Comparison of ENCODE assay signal across 8 cellular contexts in the genomic region with DNA sequence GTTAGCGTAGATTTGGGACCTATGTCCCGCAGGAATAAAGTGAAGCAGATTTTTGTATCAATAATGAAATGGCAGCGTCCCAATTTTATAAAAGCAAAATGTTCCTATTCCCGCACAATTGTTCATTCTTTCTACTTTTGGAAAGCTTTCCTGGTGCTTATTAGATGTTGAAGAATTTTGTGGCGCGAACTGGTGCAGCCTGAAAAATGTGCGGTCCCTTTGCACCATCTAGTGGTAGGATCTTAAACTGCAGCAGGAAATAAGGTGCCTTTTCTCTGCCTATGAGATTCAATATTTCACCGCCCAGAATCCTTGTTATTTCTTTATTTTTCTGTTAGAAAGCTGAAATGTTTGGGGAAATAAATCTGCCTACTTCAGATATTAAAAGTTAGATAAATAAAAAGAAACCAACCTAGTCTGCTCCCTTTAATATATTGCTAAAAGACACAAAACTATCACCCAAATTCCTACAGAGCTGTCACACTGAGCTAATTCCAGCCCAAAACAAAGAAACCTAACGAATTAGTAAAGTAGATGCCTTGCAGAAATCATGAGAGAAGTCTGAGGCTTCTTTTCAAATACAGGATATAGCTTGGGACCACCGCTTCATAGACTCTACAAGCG.
A peak's percentile ranks its signal among the peaks of the same experiment; 100 is the strongest.
DNase-seq lines count a peak whose midpoint lies in the region; ATAC-seq and TF ChIP-seq lines count a peak whose summit lies in the region.

No MANE protein-coding gene starts in this region.

- no peak overlapping the region for H3K27ac Mint-ChIP-seq in endodermal cell

- no peaks in the 10 kb centered on the region for H3K9me3 Mint-ChIP-seq in endodermal cell

- H3K27me3 ChIP-seq in WERI-Rb-1 (ENCODE audit: insufficient read depth, low read depth, severe bottlenecking) (no peaks in the 10 kb centered on the region), endodermal cell (ENCODE audit: control insufficient read depth, insufficient read depth, low read length, poor library complexity, severe bottlenecking) (no peaks in the 10 kb centered on the region)

- H3K9ac ChIP-seq in endodermal cell (ENCODE audit: extremely low read depth, low read length, poor library complexity, severe bottlenecking): no peak overlapping the region

- DNase-seq in GM03348 (ENCODE audit: low spot score) (peak; percentile 79), NCI-H2029 treated with DMSO at 0.1 percent for 48 hours (lab: John Stamatoyannopoulos, UW) (peak; percentile 54), WERI-Rb-1 (no peak), endodermal cell (peak; percentile 72), middle frontal gyrus (ENCODE audit: extremely low spot score, low spot score) (peak; percentile 81)

- H3K27ac ChIP-seq in 22Rv1 (no peak overlapping the region), WERI-Rb-1 (no peak overlapping the region), endodermal cell (ENCODE audit: low read depth, low read length) (no peak overlapping the region), temporal lobe (ENCODE audit: low read depth, low read length) (peak overlapping the region; percentile 79)

- H3K4me3 ChIP-seq in WERI-Rb-1 (ENCODE audit: low read depth, low read length) (no peak overlapping the region), endodermal cell (ENCODE audit: low read length) (no peak overlapping the region)

- TF ChIP-seq CTCF in 22Rv1 (IDR thresholded peaks at IDR 0.05) (peak; percentile 90), WERI-Rb-1 (IDR thresholded peaks at IDR 0.05; ENCODE audit: low read depth, low read length) (peak; percentile 72), endodermal cell (conservative IDR thresholded peaks at IDR 0.05) (peak; percentile 96)

- peaks cover 2% of the 10 kb centered on the region for H3K36me3 ChIP-seq in WERI-Rb-1
- no peaks in the 10 kb centered on the region for H3K36me3 ChIP-seq in endodermal cell (ENCODE audit: control insufficient read depth, insufficient read depth, low read length)

- no peak for ATAC-seq in GM21786 (IDR thresholded peaks at IDR 0.05; ENCODE audit: unreplicated experiment)

- no peak overlapping the region for H3K4me3 Mint-ChIP-seq in endodermal cell

- no peaks in the 10 kb centered on the region for H3K9me3 ChIP-seq in WERI-Rb-1 (ENCODE audit: severe bottlenecking)
- no peaks in the 10 kb centered on the region for H3K9me3 ChIP-seq in endodermal cell (ENCODE audit: control insufficient read depth, low read length)

- H3K27me3 Mint-ChIP-seq in endodermal cell (ENCODE audit: insufficient read depth): no peaks in the 10 kb centered on the region

- 37 to 59% methylated on average over 7 to 11 of the region's 11 CpGs for WGBS in endodermal cell (ENCODE audit: insufficient coverage in 1 of 2, insufficient read length in 1 of 2), 2 experiments

- H3K4me1 Mint-ChIP-seq in endodermal cell: peaks cover 2% of the 10 kb centered on the region

- peaks cover 1% of the 10 kb centered on the region for H3K36me3 Mint-ChIP-seq in endodermal cell (ENCODE audit: low read depth)

- no peaks in the 10 kb centered on the region for H3K4me1 ChIP-seq in endodermal cell (ENCODE audit: control insufficient read depth, insufficient read depth, low read length)
